In genomic region chr1:35931424-35932157, GRCh38 we compare ENCODE assay signal across 8 cellular contexts. TPM values are rescaled to one million over a fixed set of nuclear protein-coding genes. Genes with fewer than 3 reads are reported as not detected.
DNase-seq lines count a peak whose midpoint lies in the region; ATAC-seq and TF ChIP-seq lines count a peak whose summit lies in the region.

No MANE protein-coding gene starts in this region.

- POLR2A ChIA-PET in Panc1 (lab: Charles Lee) = no interaction called here

- H3K27ac ChIP-seq in Panc1 (ENCODE audit: low read length) = peak overlapping the region; percentile 96
- H3K27ac ChIP-seq in effector memory CD4-positive, alpha-beta T cell (ENCODE audit: insufficient read depth, low read length, poor library complexity, severe bottlenecking) = peak overlapping the region; percentile 92

- H3K9me3 Mint-ChIP-seq in activated T-cell treated with anti-CD3 and anti-CD28 coated beads, Interleukin-2, amount 50 U/mL, for 4 hours = no peaks in the 10 kb centered on the region

- H3K4me3 Mint-ChIP-seq in activated T-cell treated with anti-CD3 and anti-CD28 coated beads, Interleukin-2, amount 50 U/mL, for 4 hours = peak overlapping the region; percentile 94

- peaks cover 39% of the 10 kb centered on the region for H3K4me1 Mint-ChIP-seq in activated T-cell treated with anti-CD3 and anti-CD28 coated beads, Interleukin-2, amount 50 U/mL, for 4 hours (ENCODE audit: low read depth)

- TF ChIP-seq CTCF in Panc1 (IDR thresholded peaks at IDR 0.05) = no peak

- no peaks in the 10 kb centered on the region for H3K36me3 Mint-ChIP-seq in activated T-cell treated with anti-CD3 and anti-CD28 coated beads, Interleukin-2, amount 50 U/mL, for 4 hours (ENCODE audit: insufficient read depth)

- CTCF ChIA-PET in Panc1 (lab: Charles Lee) = no interaction called here

- peaks cover 27% of the 10 kb centered on the region for H3K4me1 ChIP-seq in Panc1 (ENCODE audit: control insufficient read depth, insufficient read depth, low read length)
- no peaks in the 10 kb centered on the region for H3K4me1 ChIP-seq in effector memory CD4-positive, alpha-beta T cell (ENCODE audit: control insufficient read depth, insufficient read depth, low read length, poor library complexity, severe bottlenecking)
- peaks cover 31% of the 10 kb centered on the region for H3K4me1 ChIP-seq in mononuclear cell (ENCODE audit: insufficient read depth, low read length)

- no peak for ATAC-seq in activated T-cell treated with anti-CD3 and anti-CD28 coated beads, Interleukin-2, amount 50 U/mL, for 4 hours
- ATAC-seq in HG03064 (IDR thresholded peaks at IDR 0.05; ENCODE audit: low read depth, unreplicated experiment) (peak; percentile 41), Panc1 (peak; percentile 28; the same call in 1 of the 2 replicates), HG02973 (IDR thresholded peaks at IDR 0.05; ENCODE audit: unreplicated experiment) (no peak)

- BruUV-seq in Panc1 (replicated peaks; lab: Mats Ljungman, UMichigan) = no TSS peak

- in situ Hi-C loops in Panc1 (cut with HindIII; ENCODE audit: low pct_unique_long_range_greater_than_20kb, low sequenced_read_pairs) = no loop called here

- H3K9me3 ChIP-seq in Panc1 (ENCODE audit: control insufficient read depth, insufficient read depth, low read depth, low read length) (no peaks in the 10 kb centered on the region), mononuclear cell (ENCODE audit: low read depth, low read length) (no peaks in the 10 kb centered on the region)
- H3K9me3 ChIP-seq in effector memory CD4-positive, alpha-beta T cell (ENCODE audit: control insufficient read depth, low read length) = no peaks in the 10 kb centered on the region

- H3K4me3 ChIP-seq in Panc1 (ENCODE audit: low read depth in 2 of 2, low read length in 2 of 2) (peak overlapping the region; percentile 83 to 98), mononuclear cell (ENCODE audit: low read length) (peak overlapping the region; percentile 86)
- peak overlapping the region; percentile 88 for H3K4me3 ChIP-seq in effector memory CD4-positive, alpha-beta T cell (ENCODE audit: insufficient read depth, low read depth, low read length, poor library complexity, severe bottlenecking)

- no peak for DNase-seq in activated T-cell treated with anti-CD3 and anti-CD28 coated beads, Interleukin-2, amount 50 U/mL, for 4 hours
- no peak for DNase-seq in activated T-cell treated with anti-CD3 and anti-CD28 coated beads for 4 hours
- DNase-seq in Panc1 (ENCODE audit: low read depth, low spot score) = peak; percentile 15
- DNase-seq in effector memory CD4-positive, alpha-beta T cell = peak in 2 of 3 donors; percentile 1 to 16
- no peak for DNase-seq in stimulated activated CD4-positive, alpha-beta T cell treated with anti-CD3 and anti-CD28 coated beads, Interleukin-4, amount 100 ng/mL, for 4 hours

- H3K27me3 ChIP-seq in Panc1 (ENCODE audit: control insufficient read depth, insufficient read depth, low read length) = no peaks in the 10 kb centered on the region
- no peaks in the 10 kb centered on the region for H3K27me3 ChIP-seq in effector memory CD4-positive, alpha-beta T cell (replicated peaks; ENCODE audit: control insufficient read depth, insufficient read depth, low read length, poor library complexity, severe bottlenecking)
- no peaks in the 10 kb centered on the region for H3K27me3 ChIP-seq in mononuclear cell (ENCODE audit: insufficient read depth, low read length)

- intact Hi-C loops in Panc1 (cut with micrococcal nuclease; ENCODE audit: unreplicated experiment) = no loop called here

- peaks cover 7% of the 10 kb centered on the region for H3K36me3 ChIP-seq in Panc1 (ENCODE audit: control insufficient read depth, insufficient read depth, low read length)
- H3K36me3 ChIP-seq in effector memory CD4-positive, alpha-beta T cell (ENCODE audit: control insufficient read depth, insufficient read depth, low read length) = no peaks in the 10 kb centered on the region

- no peaks in the 10 kb centered on the region for H3K27me3 Mint-ChIP-seq in activated T-cell treated with anti-CD3 and anti-CD28 coated beads, Interleukin-2, amount 50 U/mL, for 4 hours (ENCODE audit: low read depth)

RNA-seq across cellular contexts. Expression of gene AGO3, which starts 0.7 kb away (rescaled TPM):
- total RNA-seq in activated T-cell treated with anti-CD3 and anti-CD28 coated beads, Interleukin-2, amount 50 U/mL, for 4 hours = 10 to 100 TPM; 20.3 to 22.8 (median 21.9) TPM
- 39.4 TPM for total RNA-seq in Panc1 (2021; ENCODE audit: unreplicated experiment)
- 13.1 TPM for polyA plus RNA-seq in Panc1 (2012; ENCODE audit: insufficient read length)
- 19.5 TPM for total RNA-seq in mononuclear cell

RNA-seq across cellular contexts. Expression of gene AGO1, which starts 48.6 kb away (rescaled TPM):
- total RNA-seq in activated T-cell treated with anti-CD3 and anti-CD28 coated beads, Interleukin-2, amount 50 U/mL, for 4 hours = 10 to 100 TPM; 32.1 to 35.7 (median 33.7) TPM
- total RNA-seq in Panc1 (2021; ENCODE audit: unreplicated experiment) (40.1 TPM), mononuclear cell (19.0 TPM)
- polyA plus RNA-seq in Panc1 (2012; ENCODE audit: insufficient read length) = 16.1 TPM

Comparison
In these comparisons a context has a peak if more than half of its experiments do, and no peak if none do; other contexts are left out.
1. ATAC-seq: peak in HG03064 (single experiment) and Panc1 (single experiment); none in activated T-cell treated with anti-CD3 and anti-CD28 coated beads, Interleukin-2, amount 50 U/mL, for 4 hours (0 of 2) and HG02973 (single experiment).
2. DNase-seq: peak in Panc1 (single experiment) and effector memory CD4-positive, alpha-beta T cell (2 of 3); none in activated T-cell treated with anti-CD3 and anti-CD28 coated beads, Interleukin-2, amount 50 U/mL, for 4 hours (single experiment), activated T-cell treated with anti-CD3 and anti-CD28 coated beads for 4 hours (single experiment) and stimulated activated CD4-positive, alpha-beta T cell treated with anti-CD3 and anti-CD28 coated beads, Interleukin-4, amount 100 ng/mL, for 4 hours (0 of 2).
3. Peak in every context shown above with its lines, with median percentiles within 50 percentile points of each other: H3K4me3 ChIP-seq.